ENCODE assay signal across 1 cellular context in the genomic region with DNA sequence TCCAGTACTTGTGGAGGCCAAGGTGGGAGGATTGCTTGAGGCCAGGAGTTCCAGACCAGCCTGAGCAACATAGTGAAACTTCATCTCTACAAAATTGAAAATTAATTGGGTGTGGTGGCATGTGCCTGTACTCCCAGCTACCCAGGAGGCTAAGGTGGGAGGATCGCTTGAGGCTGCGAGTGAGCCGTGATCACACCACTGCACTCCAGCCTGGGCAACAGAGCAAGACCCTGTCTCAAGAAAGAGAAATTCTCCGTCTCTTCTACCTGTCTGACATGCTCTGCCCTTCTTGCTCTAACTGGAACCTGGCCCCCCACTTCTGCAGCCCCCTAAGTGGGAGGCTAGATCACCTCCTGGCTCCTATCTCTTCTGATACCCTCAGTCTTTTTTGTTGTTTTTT.
TF ChIP-seq lines count a peak whose summit lies in the region.

No MANE protein-coding gene starts in this region.

TF ChIP-seq in K562, 482 proteins besides CTCF, POLR2A, EP300 and RAD21:
- TF ChIP-seq RBFOX2 (IDR thresholded peaks at IDR 0.05; ENCODE audit: low read depth, low read length), result peak; percentile 9; the same call in 1 of the 2 replicates
- no peak for TF ChIP-seq ZC3H11A (IDR thresholded peaks at IDR 0.05; ENCODE audit: low read depth, low read length)
- no peak for TF ChIP-seq ZNF407 (IDR thresholded peaks at IDR 0.05; ENCODE audit: low read depth)
- peak; percentile 54; the same call in 1 of the 2 replicates for TF ChIP-seq ZNF121 (CRISPR knock-in tag; conservative IDR thresholded peaks at IDR 0.05)
